Comparison of ENCODE assay signal across 8 cellular contexts in the genomic region with DNA sequence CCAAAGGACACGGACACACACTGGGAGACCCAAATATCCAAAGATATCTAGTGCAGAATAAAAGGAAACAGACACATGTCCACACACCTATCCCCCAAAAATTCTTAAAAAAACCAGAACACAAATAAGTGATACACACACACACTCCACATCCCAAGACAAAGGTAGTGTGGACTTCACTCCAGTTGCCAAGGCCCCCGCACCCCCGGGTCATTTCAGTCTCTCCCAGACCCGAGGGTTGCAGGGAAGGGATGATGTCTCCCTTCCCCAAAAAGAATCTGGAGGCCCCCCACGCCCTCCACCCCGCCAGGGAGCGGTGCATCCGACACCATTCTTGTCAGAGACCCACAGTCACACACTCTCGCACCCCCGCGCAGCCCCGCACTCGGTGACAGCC. TPM values are rescaled to one million over a fixed set of nuclear protein-coding genes. Genes with fewer than 3 reads are reported as not detected.
DNase-seq lines count a peak whose midpoint lies in the region; ATAC-seq and TF ChIP-seq lines count a peak whose summit lies in the region.

No MANE protein-coding gene starts in this region.

- peak overlapping the region in 2 of 8 donors; percentile 5 to 15 for H3K27ac Mint-ChIP-seq in CD8-positive, alpha-beta memory T cell

- H3K4me1 Mint-ChIP-seq in CD8-positive, alpha-beta memory T cell: peaks cover 15 to 32% (median 22%) of the 10 kb centered on the region in 3 donors

- H3K79me2 ChIP-seq in MM.1S (ENCODE audit: low read length) (no peaks in the 10 kb centered on the region), parathyroid adenoma (no peaks in the 10 kb centered on the region)

- H3K27ac ChIP-seq in CD8-positive, alpha-beta memory T cell (ENCODE audit: low read depth, low read length): no peak overlapping the region
- H3K27ac ChIP-seq in MM.1S (ENCODE audit: low read length) (no peak overlapping the region), dorsolateral prefrontal cortex (peak overlapping the region in 31 of 59 donors; percentile 4 to 78 (median 46)), parathyroid adenoma (no peak overlapping the region)

- intact Hi-C loops in dorsolateral prefrontal cortex (cut with DNase I): loop anchor here in 1 of 2 donors (2.0 kb wide), 1 partner anchor 13 kb away; no protein-coding TSS in a partner anchor

- no peaks in the 10 kb centered on the region for H4K20me1 ChIP-seq in MM.1S (ENCODE audit: insufficient read depth, low read length)

- POLR2A ChIA-PET in CD8-positive, alpha-beta memory T cell (lab: Charles Lee): no interaction called here

- CTCF ChIA-PET in CD8-positive, alpha-beta memory T cell (lab: Charles Lee): no interaction called here

- no peak for DNase-seq in CD8-positive, alpha-beta memory T cell
- no peak for DNase-seq in MM.1S
- DNase-seq in dorsolateral prefrontal cortex: no peak
- DNase-seq in NCI-H2171 treated with DMSO at 0.1 percent for 48 hours (lab: John Stamatoyannopoulos, UW): no peak
- no peak for DNase-seq in G401 (ENCODE audit: low spot score)
- no peak for DNase-seq in globus pallidus (ENCODE audit: low spot score)

- H3K4me3 Mint-ChIP-seq in CD8-positive, alpha-beta memory T cell: peak overlapping the region in 6 of 7 donors; percentile 0 to 76 (median 16)

- peaks cover 0 to 8% (median 0%) of the 10 kb centered on the region in 3 donors for H3K36me3 Mint-ChIP-seq in CD8-positive, alpha-beta memory T cell

- H3F3A ChIP-seq in MM.1S (ENCODE audit: insufficient read depth, low read length): no peaks in the 10 kb centered on the region

- H3K36me3 ChIP-seq in CD8-positive, alpha-beta memory T cell (ENCODE audit: insufficient read depth, low read length): no peaks in the 10 kb centered on the region
- H3K36me3 ChIP-seq in MM.1S (replicated peaks; ENCODE audit: insufficient read depth, low read length) (no peaks in the 10 kb centered on the region), parathyroid adenoma (ENCODE audit: control insufficient read depth, insufficient read depth, low read length) (no peaks in the 10 kb centered on the region)

- H3K9me3 ChIP-seq in CD8-positive, alpha-beta memory T cell (ENCODE audit: low read length): no peaks in the 10 kb centered on the region
- H3K9me3 ChIP-seq in MM.1S (replicated peaks; ENCODE audit: insufficient read depth, low read length) (no peaks in the 10 kb centered on the region), parathyroid adenoma (ENCODE audit: control insufficient read depth, low read length) (no peaks in the 10 kb centered on the region)

- peaks cover 0 to 1% (median 0%) of the 10 kb centered on the region in 5 donors for H3K9me3 Mint-ChIP-seq in CD8-positive, alpha-beta memory T cell

- H2AFZ ChIP-seq in MM.1S (ENCODE audit: low read length): peak overlapping the region; percentile 93
- peak overlapping the region; percentile 86 for H2AFZ ChIP-seq in parathyroid adenoma

- no peak for ATAC-seq in HG02798 (IDR thresholded peaks at IDR 0.05; ENCODE audit: poor library complexity, unreplicated experiment)

- in situ Hi-C loops in G401 (cut with HindIII; ENCODE audit: low sequenced_read_pairs): no loop called here

- peak overlapping the region; percentile 49; the same call in 1 of the 2 replicates for H3K9ac ChIP-seq in MM.1S (ENCODE audit: low read length)
- no peak overlapping the region for H3K9ac ChIP-seq in parathyroid adenoma

- H3K27me3 Mint-ChIP-seq in CD8-positive, alpha-beta memory T cell: peaks cover 64 to 77% of the 10 kb centered on the region in 2 donors

- H3K4me1 ChIP-seq in CD8-positive, alpha-beta memory T cell (ENCODE audit: insufficient read depth, low read length): peaks cover 5% of the 10 kb centered on the region
- H3K4me1 ChIP-seq in MM.1S (ENCODE audit: low read length) (0 out of 2 replicates have a peak, but pooled peaks cover 3% of the 10 kb centered on the region), parathyroid adenoma (peaks cover under 1% of the 10 kb centered on the region)

- no peak for TF ChIP-seq CTCF in MM.1S (IDR thresholded peaks at IDR 0.05; ENCODE audit: low read length)
- no peak for TF ChIP-seq CTCF in dorsolateral prefrontal cortex (IDR thresholded peaks at IDR 0.05 in 54 of 56, conservative IDR thresholded peaks at IDR 0.05 in 2 of 56; ENCODE audit: low read depth in 1 of 56, partially characterized antibody in 56 of 56)
- no peak for TF ChIP-seq CTCF in parathyroid adenoma (IDR thresholded peaks at IDR 0.05)

- H3K4me3 ChIP-seq in CD8-positive, alpha-beta memory T cell (ENCODE audit: low read length): no peak overlapping the region
- H3K4me3 ChIP-seq in MM.1S (ENCODE audit: low read length) (peak overlapping the region; percentile 71), dorsolateral prefrontal cortex (peak overlapping the region; percentile 50 to 78 (median 66)), parathyroid adenoma (ENCODE audit: low read depth, low read length) (peak overlapping the region; percentile 29)

- H3K27me3 ChIP-seq in CD8-positive, alpha-beta memory T cell (ENCODE audit: insufficient read depth, low read length, poor library complexity, severe bottlenecking): peaks cover 38% of the 10 kb centered on the region
- peaks cover 41% of the 10 kb centered on the region for H3K27me3 ChIP-seq in MM.1S (replicated peaks; ENCODE audit: insufficient read depth, low read length)
- H3K27me3 ChIP-seq in dorsolateral prefrontal cortex: peaks cover 0 to 5% (median 0%) of the 10 kb centered on the region in 45 donors
- no peaks in the 10 kb centered on the region for H3K27me3 ChIP-seq in parathyroid adenoma (ENCODE audit: control insufficient read depth, insufficient read depth, low read length)

- H3K4me2 ChIP-seq in MM.1S (ENCODE audit: low read depth, low read length) (peak overlapping the region; percentile 97), parathyroid adenoma (ENCODE audit: low read length) (peak overlapping the region; percentile 68)

- H3K9me2 ChIP-seq in MM.1S (replicated peaks; ENCODE audit: insufficient read depth, low read length): no peaks in the 10 kb centered on the region

RNA-seq across cellular contexts. Expression of a gene that starts 0.4 kb away (rescaled TPM):
- total RNA-seq in CD8-positive, alpha-beta memory T cell: 1 to 10 TPM in 1 of 2 experiments, under 1 TPM in 1; 0.78 to 1.1 TPM
- not detected for polyA plus RNA-seq in CD8-positive, alpha-beta memory T cell
- 10 to 100 TPM; 22.0 to 91.2 (median 57.5) TPM for total RNA-seq in dorsolateral prefrontal cortex
- total RNA-seq in G401 (2014; rRNA removed; shearing (Covaris generic)): 1.9 and 7.0 TPM in 2 replicates

RNA-seq across cellular contexts. Expression of a gene that starts 32.6 kb away (rescaled TPM):
- total RNA-seq in CD8-positive, alpha-beta memory T cell: 1 to 10 TPM in 1 of 2 experiments, under 1 TPM in 1; 0.47 to 1.0 TPM
- polyA plus RNA-seq in CD8-positive, alpha-beta memory T cell: not detected
- total RNA-seq in dorsolateral prefrontal cortex: 100 to 1,000 TPM in 57 of 120 experiments, 10 to 100 TPM in 63; 17.4 to 465 (median 98.7) TPM
- total RNA-seq in G401 (2014; rRNA removed; shearing (Covaris generic)): 31.7 and 68.9 TPM in 2 replicates

RNA-seq across cellular contexts. Expression of a gene that starts 40.8 kb away (rescaled TPM):
- total RNA-seq in CD8-positive, alpha-beta memory T cell: 10 to 100 TPM; 27.9 to 29.4 TPM
- 49.5 TPM for polyA plus RNA-seq in CD8-positive, alpha-beta memory T cell
- total RNA-seq in dorsolateral prefrontal cortex: 100 to 1,000 TPM in 44 of 120 experiments, 10 to 100 TPM in 76; 41.9 to 135 (median 92.4) TPM
- 240 and 383 TPM in 2 replicates for total RNA-seq in G401 (2014; rRNA removed; shearing (Covaris generic))

Comparison
In these comparisons a context has a peak if more than half of its experiments do, and no peak if none do; other contexts are left out.
1. H3K27ac ChIP-seq: peak in dorsolateral prefrontal cortex (31 of 59); none in CD8-positive, alpha-beta memory T cell (single experiment), MM.1S (single experiment) and parathyroid adenoma (single experiment).
2. RNA of a gene that starts 32.6 kb away (total RNA-seq): 17.4 to 465 TPM in dorsolateral prefrontal cortex and 31.7 to 68.9 TPM in G401; 0.47 to 1.0 TPM in CD8-positive, alpha-beta memory T cell; every median in the first group is over 4 times any median in the second.